Comparison of ENCODE assay signal across 14 cellular contexts in the genomic region with DNA sequence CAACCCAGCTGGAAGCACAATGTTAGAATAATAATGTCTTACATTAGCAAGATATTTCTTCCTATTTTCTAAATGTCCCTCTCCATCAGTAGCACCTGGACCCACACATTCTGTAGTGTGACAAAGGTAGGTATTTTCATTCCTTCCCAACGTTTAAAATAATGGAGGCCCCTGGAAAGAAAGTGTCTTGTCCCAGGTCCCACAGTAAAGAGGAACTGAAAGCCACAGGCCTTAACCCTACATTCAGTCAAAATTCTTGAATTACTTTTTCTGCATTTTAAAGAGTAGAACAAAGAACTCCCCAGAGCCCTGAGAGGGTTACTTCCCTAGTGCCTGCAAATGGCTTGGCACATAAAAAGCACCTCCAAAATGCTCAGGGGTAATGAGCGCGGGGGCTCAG.
A peak's percentile ranks its signal among the peaks of the same experiment; 100 is the strongest.
DNase-seq lines count a peak whose midpoint lies in the region; ATAC-seq lines count a peak whose summit lies in the region.
"Had no signal": no experiment of that assay in that cellular context is flagged by ENCODE, and none has a peak within 500 bp of the region (broad histone marks: within the 10 kb centered on the region; RNA-seq: fewer than 3 reads in every experiment).

No MANE protein-coding gene starts in this region.

- ATAC-seq in GM18517 (IDR thresholded peaks at IDR 0.05; ENCODE audit: unreplicated experiment) (peak; percentile 59), GM21447 (IDR thresholded peaks at IDR 0.05; ENCODE audit: unreplicated experiment) (peak; percentile 82), HG02981 (IDR thresholded peaks at IDR 0.05; ENCODE audit: unreplicated experiment) (peak; percentile 54)
- ATAC-seq: activated T-cell treated with anti-CD3 and anti-CD28 coated beads, Interleukin-2, amount 50 U/mL, for 4 hours; mucosa of descending colon had no signal

- peak; percentile 8 to 19 for DNase-seq in NOMO-1 (lab: John Stamatoyannopoulos, UW; ENCODE audit: unreplicated experiment in 2 of 2)
- no peak for DNase-seq in central memory CD4-positive, alpha-beta T cell
- no peak for DNase-seq in DMS79 (lab: John Stamatoyannopoulos, UW)
- no peak for DNase-seq in DMS 273 treated with DMSO at 0.1 percent for 48 hours (lab: John Stamatoyannopoulos, UW)
- DNase-seq in NCI-H345 treated with DMSO at 0.1 percent for 48 hours (lab: John Stamatoyannopoulos, UW; ENCODE audit: unreplicated experiment): no peak
- DNase-seq: activated T-cell treated with anti-CD3 and anti-CD28 coated beads, Interleukin-2, amount 50 U/mL, for 4 hours; AML-193; aorta; dorsolateral prefrontal cortex; KG1; mucosa of descending colon had no signal

Comparison
In these comparisons a context has a peak if more than half of its experiments do, and no peak if none do; other contexts are left out.
1. DNase-seq: peak in NOMO-1 (2 of 2); none in central memory CD4-positive, alpha-beta T cell (single experiment), DMS79 (single experiment), DMS 273 treated with DMSO at 0.1 percent for 48 hours (single experiment) and NCI-H345 treated with DMSO at 0.1 percent for 48 hours (single experiment).
2. Peak in every context shown above with its lines, with median percentiles within 50 percentile points of each other: ATAC-seq.